In the genomic region with DNA sequence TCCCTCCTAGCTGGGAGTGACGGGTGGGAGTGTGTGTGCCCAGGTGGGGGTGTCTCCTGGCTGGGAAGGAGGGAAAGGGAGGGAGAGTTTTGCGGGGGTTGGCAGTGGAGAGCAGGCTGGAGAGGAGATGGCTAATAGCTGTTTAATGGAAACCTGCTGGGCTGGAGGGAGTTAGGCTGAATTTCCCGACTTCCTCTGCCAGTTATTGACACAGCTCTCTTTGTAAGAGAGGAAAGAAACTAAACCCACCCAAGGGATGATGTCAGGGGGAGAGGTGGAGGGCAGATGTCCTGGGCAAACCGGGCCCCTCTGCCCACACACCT, we compare ENCODE assay signal across 7 cellular contexts. TPM values are rescaled to one million over a fixed set of nuclear protein-coding genes. Genes with fewer than 3 reads are reported as not detected.
DNase-seq lines count a peak whose midpoint lies in the region; ATAC-seq and TF ChIP-seq lines count a peak whose summit lies in the region.
"Had no signal": no experiment of that assay in that cellular context is flagged by ENCODE, and none has a peak within 500 bp of the region (broad histone marks: within the 10 kb centered on the region; RNA-seq: fewer than 3 reads in every experiment).

No MANE protein-coding gene starts in this region.

- POLR2A ChIA-PET in HEK293T (lab: Yijun Ruan, JAX) = interaction anchor here (0.8 to 2.1 kb wide), 4 partner anchors 8 to 63 kb away, joined by 3 to 11 read pairs (median 3); no protein-coding TSS in a partner anchor

- no peaks in the 10 kb centered on the region for H3K9me3 ChIP-seq in gastrocnemius medialis

- DNase-seq in NCI-H69 (lab: John Stamatoyannopoulos, UW) (peak; percentile 62), dermis blood vessel endothelial cell (peak; percentile 27), gastrocnemius medialis (no peak), NCI-H524 (lab: John Stamatoyannopoulos, UW) (no peak), HEK293T (ENCODE audit: extremely low spot score) (no peak), NOMO-1 treated with DMSO at 0.1 percent for 48 hours (lab: John Stamatoyannopoulos, UW; ENCODE audit: unreplicated experiment) (no peak)

- CTCF ChIA-PET in HEK293T (lab: Yijun Ruan, JAX) = interaction anchor here (0.7 to 10.3 kb wide), 16 partner anchors 10 to 160 kb away, joined by 3 to 149 read pairs (median 4); partner anchors contain the start of gene KRI1

- H3K36me3 ChIP-seq in gastrocnemius medialis = peaks cover 0 to 43% of the 10 kb centered on the region in 2 donors

- no peak for TF ChIP-seq CTCF in gastrocnemius medialis (IDR thresholded peaks at IDR 0.05 in 4 of 5, conservative IDR thresholded peaks at IDR 0.05 in 1 of 5)

- peaks cover 20 to 22% of the 10 kb centered on the region in 2 donors for H3K4me1 ChIP-seq in gastrocnemius medialis

- no peaks in the 10 kb centered on the region for H3K27me3 ChIP-seq in gastrocnemius medialis

- intact Hi-C loops in gastrocnemius medialis (cut with DNase I; ENCODE audit: low total_unique reads) = loop anchor here (1.0 to 5.0 kb wide), 2 partner anchors 42 to 63 kb away; no protein-coding TSS in a partner anchor

- no peak for TF ChIP-seq POLR2A in gastrocnemius medialis (IDR thresholded peaks at IDR 0.05)

- peak overlapping the region in 3 of 4 donors; percentile 27 to 50 (median 45) for H3K27ac ChIP-seq in gastrocnemius medialis

- no peak overlapping the region for H3K4me3 ChIP-seq in gastrocnemius medialis

- ATAC-seq in gastrocnemius medialis = peak in 1 of 2 donors; percentile 15

- in situ Hi-C loops in gastrocnemius medialis (cut with MboI; ENCODE audit: low sequenced_read_pairs in 4 of 4) = loop anchor here in 3 of 4 donors (5.0 kb wide), 1 partner anchor 62 kb away; no protein-coding TSS in a partner anchor

TF ChIP-seq in HEK293T, 16 proteins besides CTCF, POLR2A, EP300 and RAD21:
- no peak for TF ChIP-seq LEF1 (IDR thresholded peaks at IDR 0.05; ENCODE audit: borderline replicate concordance)
- TF ChIP-seq SUZ12 (IDR thresholded peaks at IDR 0.05) = no peak
- no peak for TF ChIP-seq ELF4 (IDR thresholded peaks at IDR 0.05)
- no peak for TF ChIP-seq FOXM1 (IDR thresholded peaks at IDR 0.05; ENCODE audit: borderline replicate concordance)
- TF ChIP-seq ARNT (IDR thresholded peaks at IDR 0.05) = no peak
- TF ChIP-seq L3MBTL2 (conservative IDR thresholded peaks at IDR 0.05) = no peak

RNA-seq across cellular contexts. Expression of gene ILF3, which starts 10.2 kb away (rescaled TPM):
- total RNA-seq in dermis blood vessel endothelial cell (85.8 and 190 TPM in 2 replicates), gastrocnemius medialis (10 to 100 TPM; 67.3 to 88.2 (median 76.6) TPM)

RNA-seq across cellular contexts. Expression of gene SLC44A2, which starts 18.6 kb away (rescaled TPM):
- total RNA-seq in dermis blood vessel endothelial cell (67.7 and 132 TPM in 2 replicates), gastrocnemius medialis (100 to 1,000 TPM in 2 of 4 donors, 10 to 100 TPM in 2; 51.1 to 168 (median 105) TPM)

RNA-seq across cellular contexts. Expression of gene AP1M2, which starts 56.8 kb away (rescaled TPM):
- total RNA-seq in dermis blood vessel endothelial cell = 0.17 TPM in 1 of 2 replicates, not detected in the other
- total RNA-seq in gastrocnemius medialis = under 1 TPM in 1 of 4 donors, not detected in 3; 0.32 TPM
- total RNA-seq: SK-MEL-5 had no signal

RNA-seq across cellular contexts. Expression of gene QTRT1, which starts 57.3 kb away (rescaled TPM):
- 23.1 and 26.4 TPM in 2 replicates for total RNA-seq in dermis blood vessel endothelial cell
- total RNA-seq in gastrocnemius medialis = 10 to 100 TPM in 3 of 4 donors, 1 to 10 TPM in 1; 9.5 to 25.7 (median 15.4) TPM

Comparison
In these comparisons a context has a peak if more than half of its experiments do, and no peak if none do; other contexts are left out.
1. DNase-seq: peak in NCI-H69 (single experiment) and dermis blood vessel endothelial cell (single experiment); none in gastrocnemius medialis (0 of 2), NCI-H524 (0 of 2), HEK293T (single experiment) and NOMO-1 treated with DMSO at 0.1 percent for 48 hours (single experiment).